37 cellular contexts compared by ENCODE assay signal in genomic region chr1:29099286-29099685, GRCh38. TPM values are rescaled to one million over a fixed set of nuclear protein-coding genes. Genes with fewer than 3 reads are reported as not detected.
"Had no signal": no experiment of that assay in that cellular context is flagged by ENCODE, and none has a peak within 500 bp of the region (broad histone marks: within the 10 kb centered on the region; RNA-seq: fewer than 3 reads in every experiment).

No MANE protein-coding gene starts in this region.

- H3K4me3 Mint-ChIP-seq: activated CD4-positive, alpha-beta memory T cell treated with anti-CD3 and anti-CD28 coated beads, Interleukin-2, amount 10 ng/mL, durations not matched to agents 7 days and 5 days; activated CD4-positive, alpha-beta T cell treated with anti-CD3 and anti-CD28 coated beads for 36 hours; activated CD4-positive, alpha-beta T cell treated with anti-CD3 and anti-CD28 coated beads, Interleukin-2, amount 10 ng/mL, durations not matched to agents 7 days and 5 days; activated CD8-positive, alpha-beta T cell treated with anti-CD3 and anti-CD28 coated beads, Interleukin-2, amount 10 ng/mL, durations not matched to agents 7 days and 5 days; activated naive CD4-positive, alpha-beta T cell treated with anti-CD3 and anti-CD28 coated beads for 36 hours; activated naive CD8-positive, alpha-beta T cell treated with anti-CD3 and anti-CD28 coated beads for 36 hours; activated T-helper 1 cell treated with anti-CD3 and anti-CD28 coated beads, Interleukin-12 subunit alpha, Interleukin-12 subunit beta, Interleukin-2, Interleukin-4 antibody, amounts not matched to agents 30 ng/mL and 10 ng/mL and 1 ng/mL, durations not matched to agents 14 hours and 24 hours and 36 hours; activated T-helper 17 cell treated with anti-CD3 and anti-CD28 coated beads, Interleukin-2, amount 50 U/mL, for 72 hours; T-helper 1 cell treated with Interleukin-12 subunit alpha and Interleukin-12 subunit beta and Interleukin-4 antibody, amounts not matched to agents 30 μg/mL and 1 μg/mL, for 36 hours; T-helper 2 cell treated with Interferon-gamma antibody and Interleukin-4, amounts not matched to agents 5 μg/mL and 100 μg/mL, for 36 hours; WTC11 had no signal

- H3K9me3 ChIP-seq: adrenal gland, body of pancreas, breast epithelium had no signal

- H3K9me3 Mint-ChIP-seq: activated CD4-positive, alpha-beta memory T cell treated with anti-CD3 and anti-CD28 coated beads, Interleukin-2, amount 10 ng/mL, durations not matched to agents 7 days and 5 days; activated CD4-positive, alpha-beta T cell treated with anti-CD3 and anti-CD28 coated beads, Interleukin-2, amount 10 ng/mL, durations not matched to agents 7 days and 5 days; activated naive CD4-positive, alpha-beta T cell treated with anti-CD3 and anti-CD28 coated beads for 36 hours; activated naive CD4-positive, alpha-beta T cell treated with anti-CD3 and anti-CD28 coated beads, Interleukin-2, amount 50 U/mL, for 72 hours; activated naive CD8-positive, alpha-beta T cell treated with anti-CD3 and anti-CD28 coated beads for 36 hours; activated T-helper 1 cell treated with anti-CD3 and anti-CD28 coated beads, Interleukin-12 subunit alpha, Interleukin-12 subunit beta, Interleukin-2, Interleukin-4 antibody, amounts not matched to agents 30 ng/mL and 10 ng/mL and 1 ng/mL, durations not matched to agents 14 hours and 24 hours and 36 hours; activated T-helper 17 cell treated with anti-CD3 and anti-CD28 coated beads, Interleukin-2, amount 50 U/mL, for 72 hours; T-helper 1 cell treated with Interleukin-12 subunit alpha and Interleukin-12 subunit beta and Interleukin-4 antibody, amounts not matched to agents 30 μg/mL and 1 μg/mL, for 36 hours; T-helper 2 cell treated with Interferon-gamma antibody and Interleukin-4, amounts not matched to agents 5 μg/mL and 100 μg/mL, for 36 hours; WTC11 had no signal

- H3K4me1 Mint-ChIP-seq: activated CD4-positive, alpha-beta memory T cell treated with anti-CD3 and anti-CD28 coated beads, Interleukin-2, amount 10 ng/mL, durations not matched to agents 7 days and 5 days; activated CD4-positive, alpha-beta T cell treated with anti-CD3 and anti-CD28 coated beads, Interleukin-2, amount 10 ng/mL, durations not matched to agents 7 days and 5 days; activated T-helper 17 cell treated with anti-CD3 and anti-CD28 coated beads, Interleukin-2, amount 50 U/mL, for 72 hours had no signal

- H3K27me3 Mint-ChIP-seq: activated CD4-positive, alpha-beta memory T cell treated with anti-CD3 and anti-CD28 coated beads, Interleukin-2, amount 10 ng/mL, durations not matched to agents 7 days and 5 days; activated CD4-positive, alpha-beta T cell treated with anti-CD3 and anti-CD28 coated beads for 36 hours; activated CD4-positive, alpha-beta T cell treated with anti-CD3 and anti-CD28 coated beads, Interleukin-2, amount 10 ng/mL, durations not matched to agents 7 days and 5 days; activated naive CD8-positive, alpha-beta T cell treated with anti-CD3 and anti-CD28 coated beads for 36 hours; activated T-helper 17 cell treated with anti-CD3 and anti-CD28 coated beads, Interleukin-2, amount 50 U/mL, for 72 hours had no signal

- H3K27ac ChIP-seq: adrenal gland, body of pancreas, brain microvascular endothelial cell, breast epithelium, WERI-Rb-1 had no signal

- ATAC-seq: activated CD4-positive, alpha-beta T cell treated with anti-CD3 and anti-CD28 coated beads for 36 hours; activated CD4-positive, CD25-positive, alpha-beta regulatory T cell treated with anti-CD3 and anti-CD28 coated beads, Interleukin-2, amount 50 U/mL, for 24 hours; activated CD8-positive, alpha-beta T cell treated with anti-CD3 and anti-CD28 coated beads, Interleukin-2, amount 10 ng/mL, durations not matched to agents 7 days and 5 days; activated naive CD4-positive, alpha-beta T cell treated with anti-CD3 and anti-CD28 coated beads, Interleukin-2, amount 50 U/mL, for 72 hours; activated T-helper 17 cell treated with anti-CD3 and anti-CD28 coated beads, Interleukin-2, amount 50 U/mL, for 72 hours; body of pancreas; WTC11 had no signal

- H3K27me3 ChIP-seq: adrenal gland, body of pancreas, brain microvascular endothelial cell, breast epithelium had no signal

- H3K4me1 ChIP-seq: adrenal gland, body of pancreas, breast epithelium had no signal

- H3K27ac Mint-ChIP-seq: activated CD4-positive, alpha-beta memory T cell treated with anti-CD3 and anti-CD28 coated beads, Interleukin-2, amount 10 ng/mL, durations not matched to agents 7 days and 5 days; activated CD4-positive, alpha-beta T cell treated with anti-CD3 and anti-CD28 coated beads for 36 hours; activated CD4-positive, alpha-beta T cell treated with anti-CD3 and anti-CD28 coated beads, Interleukin-2, amount 10 ng/mL, durations not matched to agents 7 days and 5 days; activated CD8-positive, alpha-beta T cell treated with anti-CD3 and anti-CD28 coated beads, Interleukin-2, amount 10 ng/mL, durations not matched to agents 7 days and 5 days; activated naive CD4-positive, alpha-beta T cell treated with anti-CD3 and anti-CD28 coated beads for 36 hours; activated naive CD8-positive, alpha-beta T cell treated with anti-CD3 and anti-CD28 coated beads for 36 hours; activated T-helper 1 cell treated with anti-CD3 and anti-CD28 coated beads, Interleukin-12 subunit alpha, Interleukin-12 subunit beta, Interleukin-2, Interleukin-4 antibody, amounts not matched to agents 30 ng/mL and 10 ng/mL and 1 ng/mL, durations not matched to agents 14 hours and 24 hours and 36 hours; activated T-helper 17 cell treated with anti-CD3 and anti-CD28 coated beads, Interleukin-2, amount 50 U/mL, for 72 hours; T-helper 1 cell treated with Interleukin-12 subunit alpha and Interleukin-12 subunit beta and Interleukin-4 antibody, amounts not matched to agents 30 μg/mL and 1 μg/mL, for 36 hours; T-helper 2 cell treated with Interferon-gamma antibody and Interleukin-4, amounts not matched to agents 5 μg/mL and 100 μg/mL, for 36 hours; WTC11 had no signal

- H3K4me3 ChIP-seq: adrenal gland, body of pancreas, breast epithelium had no signal

- DNase-seq: activated CD4-positive, alpha-beta memory T cell treated with anti-CD3 and anti-CD28 coated beads, Interleukin-2, amount 10 ng/mL, durations not matched to agents 7 days and 5 days; activated CD4-positive, alpha-beta T cell treated with anti-CD3 and anti-CD28 coated beads for 1 hour; activated CD4-positive, alpha-beta T cell treated with anti-CD3 and anti-CD28 coated beads for 36 hours; activated CD4-positive, alpha-beta T cell treated with anti-CD3 and anti-CD28 coated beads for 48 hours; activated CD4-positive, alpha-beta T cell treated with anti-CD3 and anti-CD28 coated beads, Interleukin-2, amount 10 ng/mL, durations not matched to agents 7 days and 5 days; activated CD4-positive, alpha-beta T cell treated with anti-CD3 and anti-CD28 coated beads, Interleukin-2, amount 50 U/mL, for 48 hours; activated CD4-positive, CD25-positive, alpha-beta regulatory T cell; activated CD8-positive, alpha-beta memory T cell treated with anti-CD3 and anti-CD28 coated beads for 24 hours; activated CD8-positive, alpha-beta memory T cell treated with anti-CD3 and anti-CD28 coated beads, Interleukin-2, amount 50 U/mL, for 4 hours; activated CD8-positive, alpha-beta T cell treated with anti-CD3 and anti-CD28 coated beads, Interleukin-2, amount 10 ng/mL, durations not matched to agents 7 days and 5 days; activated effector memory CD4-positive, alpha-beta T cell treated with anti-CD3 and anti-CD28 coated beads, Interleukin-2, amount 50 U/mL, for 16 hours; activated gamma-delta T cell treated with Interleukin-2 at 50 U/mL for 16 hours; activated naive CD4-positive, alpha-beta T cell; activated naive CD4-positive, alpha-beta T cell treated with anti-CD3 and anti-CD28 coated beads for 36 hours; activated naive CD4-positive, alpha-beta T cell treated with anti-CD3 and anti-CD28 coated beads, Interleukin-2, amount 50 U/mL, for 16 hours; activated naive CD8-positive, alpha-beta T cell treated with anti-CD3 and anti-CD28 coated beads for 36 hours; activated T-cell treated with anti-CD3 and anti-CD28 coated beads for 4 hours; activated T-cell treated with anti-CD3 and anti-CD28 coated beads, Interleukin-2, amount 50 U/mL, for 1 hour; activated T-cell treated with anti-CD3 and anti-CD28 coated beads, Interleukin-2, amount 50 U/mL, for 48 hours; adrenal gland; amniotic stem cell; aorta; body of pancreas; brain microvascular endothelial cell; central memory CD4-positive, alpha-beta T cell; T-helper 1 cell; T-helper 2 cell; T-helper 9 cell; WERI-Rb-1 had no signal

- H3K36me3 ChIP-seq: adrenal gland, brain microvascular endothelial cell, breast epithelium had no signal

RNA-seq across cellular contexts. Expression of gene TMEM200B, which starts 24.4 kb away (rescaled TPM):
- total RNA-seq: activated CD4-positive, alpha-beta memory T cell treated with anti-CD3 and anti-CD28 coated beads, Interleukin-2, amount 10 ng/mL, durations not matched to agents 7 days and 5 days; activated CD4-positive, alpha-beta T cell treated with anti-CD3 and anti-CD28 coated beads, Interleukin-2, amount 10 ng/mL, durations not matched to agents 7 days and 5 days; activated CD8-positive, alpha-beta T cell treated with anti-CD3 and anti-CD28 coated beads, Interleukin-2, amount 10 ng/mL, durations not matched to agents 7 days and 5 days had no signal
